In the genomic region with DNA sequence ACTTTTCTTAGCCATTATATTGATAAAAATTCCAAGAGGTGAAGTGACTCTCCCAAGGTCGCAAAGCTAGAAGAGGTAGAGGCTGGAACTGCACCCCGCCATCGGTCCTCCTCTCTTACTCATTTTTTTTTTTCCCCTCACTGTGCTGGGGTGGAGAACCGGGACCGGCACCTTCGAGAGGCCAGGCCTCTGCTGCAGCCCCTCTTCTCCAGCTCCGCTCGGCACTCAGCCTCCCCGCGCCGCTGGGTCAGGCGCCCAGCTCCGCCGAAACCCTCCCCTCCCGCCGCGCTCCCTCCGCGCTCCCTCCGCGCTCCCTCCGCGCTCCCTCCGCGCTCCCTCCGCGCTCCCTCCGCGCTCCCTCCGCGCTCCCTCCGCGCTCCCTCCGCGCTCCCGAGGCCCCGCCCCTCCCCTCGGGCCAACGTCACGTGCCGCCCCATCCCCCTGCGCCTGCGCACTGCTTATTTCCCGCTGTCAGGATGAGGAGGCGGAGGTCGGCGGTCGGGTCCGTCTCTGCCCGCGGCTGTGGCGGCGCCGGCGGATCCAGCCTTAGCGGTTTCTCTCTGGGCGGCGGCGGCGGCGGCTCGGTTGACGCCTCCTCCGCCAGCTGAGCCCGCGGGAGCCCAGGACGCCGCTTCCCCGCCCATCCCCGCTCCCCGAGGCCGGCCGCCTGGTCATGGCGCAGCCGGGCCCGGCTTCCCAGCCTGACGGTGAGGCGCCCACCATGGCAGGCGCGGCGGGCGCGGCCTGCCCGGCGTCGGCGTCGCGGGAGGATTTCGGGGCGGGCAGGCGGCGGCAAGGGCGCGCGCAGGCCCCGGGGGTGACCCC, we compare ENCODE assay signal across 8 cellular contexts. TPM values are rescaled to one million over a fixed set of nuclear protein-coding genes. Genes with fewer than 3 reads are reported as not detected.
DNase-seq lines count a peak whose midpoint lies in the region; ATAC-seq and TF ChIP-seq lines count a peak whose summit lies in the region.

A gene with protein sequence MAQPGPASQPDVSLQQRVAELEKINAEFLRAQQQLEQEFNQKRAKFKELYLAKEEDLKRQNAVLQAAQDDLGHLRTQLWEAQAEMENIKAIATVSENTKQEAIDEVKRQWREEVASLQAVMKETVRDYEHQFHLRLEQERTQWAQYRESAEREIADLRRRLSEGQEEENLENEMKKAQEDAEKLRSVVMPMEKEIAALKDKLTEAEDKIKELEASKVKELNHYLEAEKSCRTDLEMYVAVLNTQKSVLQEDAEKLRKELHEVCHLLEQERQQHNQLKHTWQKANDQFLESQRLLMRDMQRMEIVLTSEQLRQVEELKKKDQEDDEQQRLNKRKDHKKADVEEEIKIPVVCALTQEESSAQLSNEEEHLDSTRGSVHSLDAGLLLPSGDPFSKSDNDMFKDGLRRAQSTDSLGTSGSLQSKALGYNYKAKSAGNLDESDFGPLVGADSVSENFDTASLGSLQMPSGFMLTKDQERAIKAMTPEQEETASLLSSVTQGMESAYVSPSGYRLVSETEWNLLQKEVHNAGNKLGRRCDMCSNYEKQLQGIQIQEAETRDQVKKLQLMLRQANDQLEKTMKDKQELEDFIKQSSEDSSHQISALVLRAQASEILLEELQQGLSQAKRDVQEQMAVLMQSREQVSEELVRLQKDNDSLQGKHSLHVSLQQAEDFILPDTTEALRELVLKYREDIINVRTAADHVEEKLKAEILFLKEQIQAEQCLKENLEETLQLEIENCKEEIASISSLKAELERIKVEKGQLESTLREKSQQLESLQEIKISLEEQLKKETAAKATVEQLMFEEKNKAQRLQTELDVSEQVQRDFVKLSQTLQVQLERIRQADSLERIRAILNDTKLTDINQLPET (plus strand): TSS at position 471 of the 825 bp plus-strand sequence. CDS start 203 bp downstream, at position 674.

- H3K4me2 ChIP-seq in OCI-LY7 (ENCODE audit: low read length) = peak within 1 kb of the TSS; percentile 81

- H3K36me3 ChIP-seq in CD4-positive, CD25-positive, alpha-beta regulatory T cell (ENCODE audit: control insufficient read depth, insufficient read depth, low read length) = no peaks in the 10 kb centered on the region
- H3K36me3 ChIP-seq in OCI-LY7 (ENCODE audit: insufficient read depth, low read length) = peaks cover 19% of the 10 kb centered on the region
- no peaks in the 10 kb centered on the region for H3K36me3 ChIP-seq in mucosa of descending colon (ENCODE audit: low read depth)

- DNase-seq in CD4-positive, CD25-positive, alpha-beta regulatory T cell = peak; percentile 88 to 93 (median 90)
- DNase-seq in HuH-7.5 (ENCODE audit: low spot score) (peak; percentile 73), OCI-LY7 (ENCODE audit: low spot score) (peak; percentile 95), activated T-cell treated with anti-CD3 and anti-CD28 coated beads for 4 hours (peak; percentile 93), epithelial cell of prostate (ENCODE audit: low read depth, low spot score) (no peak), mucosa of descending colon (peak; percentile 89 to 96 (median 95))
- DNase-seq in stimulated activated CD8-positive, alpha-beta memory T cell treated with anti-CD3 and anti-CD28 coated beads, Interleukin-4, amount 100 ng/mL, for 1 hour (ENCODE audit: low read depth in 2 of 2, low spot score in 1 of 2) = peak; percentile 89 to 91

- H3K27me3 ChIP-seq in CD4-positive, CD25-positive, alpha-beta regulatory T cell (ENCODE audit: control insufficient read depth, insufficient read depth, low read length) = no peaks in the 10 kb centered on the region

- BruUV-seq in OCI-LY7 (replicated peaks; lab: Mats Ljungman, UMichigan) = no TSS peak

- H3K4me1 ChIP-seq in CD4-positive, CD25-positive, alpha-beta regulatory T cell (ENCODE audit: control insufficient read depth, insufficient read depth, low read length, poor library complexity, severe bottlenecking) = peaks cover 28% of the 10 kb centered on the region
- H3K4me1 ChIP-seq in OCI-LY7 (ENCODE audit: insufficient read depth, low read length, poor library complexity, severe bottlenecking) (peaks cover 40% of the 10 kb centered on the region), mucosa of descending colon (ENCODE audit: low read depth) (peaks cover 15% of the 10 kb centered on the region)

- TF ChIP-seq CTCF in OCI-LY7 (conservative IDR thresholded peaks at IDR 0.05; ENCODE audit: low read length) (peak; percentile 20; the same call in 1 of the 2 replicates), mucosa of descending colon (IDR thresholded peaks at IDR 0.05) (no peak)

- peak within 1 kb of the TSS; percentile 92 for H3K4me3 ChIP-seq in CD4-positive, CD25-positive, alpha-beta regulatory T cell (ENCODE audit: low read depth, low read length)
- H3K4me3 ChIP-seq in OCI-LY7 (ENCODE audit: low read depth, low read length, poor library complexity, severe bottlenecking) (peak within 1 kb of the TSS; percentile 74), mucosa of descending colon (peak within 1 kb of the TSS; percentile 92)

- H3K27ac Mint-ChIP-seq in CD4-positive, CD25-positive, alpha-beta regulatory T cell = peak within 1 kb of the TSS; percentile 71 to 94 (median 82)

- peaks cover 44% of the 10 kb centered on the region for H3K79me2 ChIP-seq in OCI-LY7 (ENCODE audit: insufficient read depth, low read depth, low read length)

- H3K4me1 Mint-ChIP-seq in CD4-positive, CD25-positive, alpha-beta regulatory T cell = peaks cover 23 to 46% (median 32%) of the 10 kb centered on the region in 4 donors

- POLR2A ChIA-PET in OCI-LY7 (lab: Charles Lee) = interaction anchor here (0.7 kb wide), 1 partner anchor 95 kb away, joined by 3 read pairs; no protein-coding TSS in a partner anchor

- no peaks in the 10 kb centered on the region for H3K36me3 Mint-ChIP-seq in CD4-positive, CD25-positive, alpha-beta regulatory T cell

- H3K9me3 Mint-ChIP-seq in CD4-positive, CD25-positive, alpha-beta regulatory T cell = peaks cover 0 to 2% (median 0%) of the 10 kb centered on the region in 7 donors

- H2AFZ ChIP-seq in OCI-LY7 (ENCODE audit: low read length) = peak within 1 kb of the TSS; percentile 90

- peak within 1 kb of the TSS; percentile 73 to 96 (median 94) for H3K4me3 Mint-ChIP-seq in CD4-positive, CD25-positive, alpha-beta regulatory T cell

- ATAC-seq in CD4-positive, CD25-positive, alpha-beta regulatory T cell (ENCODE audit: low read depth in 2 of 2) = peak; percentile 75 to 81
- ATAC-seq in GM19463 (IDR thresholded peaks at IDR 0.05; ENCODE audit: unreplicated experiment) (peak; percentile 78), mucosa of descending colon (peak; percentile 96)

- no peaks in the 10 kb centered on the region for H3K9me3 ChIP-seq in CD4-positive, CD25-positive, alpha-beta regulatory T cell (ENCODE audit: control insufficient read depth in 2 of 2, low read length in 2 of 2)
- no peaks in the 10 kb centered on the region for H3K9me3 ChIP-seq in OCI-LY7 (ENCODE audit: low read length)
- H3K9me3 ChIP-seq in mucosa of descending colon = no peaks in the 10 kb centered on the region

- CTCF ChIA-PET in OCI-LY7 (lab: Charles Lee; ENCODE audit: unreplicated experiment) = no interaction called here

- peak within 1 kb of the TSS; percentile 68 for H3K27ac ChIP-seq in CD4-positive, CD25-positive, alpha-beta regulatory T cell (ENCODE audit: insufficient read depth, low read length, poor library complexity, severe bottlenecking)
- H3K27ac ChIP-seq in OCI-LY7 (ENCODE audit: low read depth, low read length, poor library complexity, severe bottlenecking) = peak within 1 kb of the TSS; percentile 50
- H3K27ac ChIP-seq in epithelial cell of prostate = peak within 1 kb of the TSS; percentile 55

- peaks cover 16% of the 10 kb centered on the region; the same call in 1 of the 2 replicates for H4K20me1 ChIP-seq in OCI-LY7 (ENCODE audit: insufficient read depth, low read length)

- H3K27me3 Mint-ChIP-seq in CD4-positive, CD25-positive, alpha-beta regulatory T cell = peaks cover 12% of the 10 kb centered on the region

- intact Hi-C loops in OCI-LY7 (cut with micrococcal nuclease; ENCODE audit: unreplicated experiment) = loop anchor here (2.0 kb wide), 1 partner anchor 137 kb away; the partner anchor contains the start of gene NUP88
- intact Hi-C loops in mucosa of descending colon (cut with DNase I, micrococcal nuclease) = no loop called here

- no peaks in the 10 kb centered on the region for H3K9me2 ChIP-seq in OCI-LY7 (ENCODE audit: insufficient read depth, low read length)

RNA-seq across cellular contexts. Expression of the gene that starts here (rescaled TPM):
- 45.5 TPM for total RNA-seq in CD4-positive, CD25-positive, alpha-beta regulatory T cell
- 10 to 100 TPM; 23.7 to 29.0 (median 26.7) TPM for polyA plus RNA-seq in CD4-positive, CD25-positive, alpha-beta regulatory T cell
- 53.2 and 58.6 TPM in 2 replicates for total RNA-seq in OCI-LY7 (2014; rRNA removed; shearing (Covaris generic))
- 60.8 and 70.9 TPM in 2 replicates for total RNA-seq in OCI-LY7 (2022)
- 10 to 100 TPM; 24.9 to 53.4 (median 30.7) TPM for total RNA-seq in mucosa of descending colon
